1 cellular context compared by ENCODE assay signal in the genomic region with DNA sequence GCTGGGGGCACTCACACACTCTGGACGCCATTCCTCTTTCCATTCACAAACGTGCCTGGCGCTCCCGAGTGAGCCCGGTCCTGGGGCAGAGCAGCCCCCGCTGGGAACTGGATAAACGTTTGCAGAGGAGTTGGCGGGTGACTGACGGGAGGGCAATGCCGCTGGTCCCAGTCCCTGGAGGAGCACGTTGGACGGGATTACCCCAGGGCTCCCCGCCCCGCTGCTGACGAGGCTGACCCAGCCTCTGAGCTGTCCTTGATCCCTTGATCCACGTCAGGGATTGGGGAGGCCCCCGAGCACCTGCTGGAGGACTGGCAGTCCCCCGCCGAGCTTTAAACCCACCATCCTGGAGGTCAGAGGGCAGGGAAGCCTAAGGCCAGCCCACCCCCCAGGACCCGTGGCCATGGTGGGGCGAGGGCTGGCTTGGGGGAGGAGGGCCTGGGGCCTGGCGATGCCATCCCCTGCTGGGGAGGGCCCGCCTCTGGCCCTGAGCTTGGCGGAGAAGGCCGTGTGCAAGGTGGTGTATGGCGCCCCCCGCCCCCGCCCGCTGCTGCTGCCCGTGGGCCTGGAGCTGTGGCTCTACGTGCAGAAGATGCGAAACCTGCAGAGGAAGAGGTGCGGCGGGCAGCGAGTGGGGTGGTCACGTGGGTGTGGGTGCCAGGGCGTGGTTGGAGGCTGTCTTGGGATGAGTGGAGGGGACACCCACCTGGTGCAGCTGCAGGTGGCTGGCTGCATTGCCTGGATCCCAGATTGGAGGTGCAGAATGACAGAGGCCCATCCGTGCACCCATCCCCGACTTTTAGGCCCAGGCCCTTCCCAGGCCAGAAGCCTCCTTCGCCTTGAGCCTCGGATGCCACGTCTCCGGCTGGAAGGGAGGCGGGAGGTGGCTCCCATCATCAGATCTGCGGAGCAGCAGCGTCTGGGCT.
TF ChIP-seq lines count a peak whose summit lies in the region.

No MANE protein-coding gene starts in this region.

TF ChIP-seq in GM23338, 12 proteins besides CTCF, POLR2A, EP300 and RAD21 (continued from another document):
- TF ChIP-seq, protein P1, sequence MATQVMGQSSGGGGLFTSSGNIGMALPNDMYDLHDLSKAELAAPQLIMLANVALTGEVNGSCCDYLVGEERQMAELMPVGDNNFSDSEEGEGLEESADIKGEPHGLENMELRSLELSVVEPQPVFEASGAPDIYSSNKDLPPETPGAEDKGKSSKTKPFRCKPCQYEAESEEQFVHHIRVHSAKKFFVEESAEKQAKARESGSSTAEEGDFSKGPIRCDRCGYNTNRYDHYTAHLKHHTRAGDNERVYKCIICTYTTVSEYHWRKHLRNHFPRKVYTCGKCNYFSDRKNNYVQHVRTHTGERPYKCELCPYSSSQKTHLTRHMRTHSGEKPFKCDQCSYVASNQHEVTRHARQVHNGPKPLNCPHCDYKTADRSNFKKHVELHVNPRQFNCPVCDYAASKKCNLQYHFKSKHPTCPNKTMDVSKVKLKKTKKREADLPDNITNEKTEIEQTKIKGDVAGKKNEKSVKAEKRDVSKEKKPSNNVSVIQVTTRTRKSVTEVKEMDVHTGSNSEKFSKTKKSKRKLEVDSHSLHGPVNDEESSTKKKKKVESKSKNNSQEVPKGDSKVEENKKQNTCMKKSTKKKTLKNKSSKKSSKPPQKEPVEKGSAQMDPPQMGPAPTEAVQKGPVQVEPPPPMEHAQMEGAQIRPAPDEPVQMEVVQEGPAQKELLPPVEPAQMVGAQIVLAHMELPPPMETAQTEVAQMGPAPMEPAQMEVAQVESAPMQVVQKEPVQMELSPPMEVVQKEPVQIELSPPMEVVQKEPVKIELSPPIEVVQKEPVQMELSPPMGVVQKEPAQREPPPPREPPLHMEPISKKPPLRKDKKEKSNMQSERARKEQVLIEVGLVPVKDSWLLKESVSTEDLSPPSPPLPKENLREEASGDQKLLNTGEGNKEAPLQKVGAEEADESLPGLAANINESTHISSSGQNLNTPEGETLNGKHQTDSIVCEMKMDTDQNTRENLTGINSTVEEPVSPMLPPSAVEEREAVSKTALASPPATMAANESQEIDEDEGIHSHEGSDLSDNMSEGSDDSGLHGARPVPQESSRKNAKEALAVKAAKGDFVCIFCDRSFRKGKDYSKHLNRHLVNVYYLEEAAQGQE (IDR thresholded peaks at IDR 0.05; ENCODE audit: unreplicated experiment): no peak
- no peak for TF ChIP-seq STAT1 (IDR thresholded peaks at IDR 0.05; ENCODE audit: unreplicated experiment)
- TF ChIP-seq EZH2phosphoT487 (IDR thresholded peaks at IDR 0.05; ENCODE audit: unreplicated experiment): no peak
- no peak for TF ChIP-seq ZNF331 (CRISPR knock-in tag; IDR thresholded peaks at IDR 0.05; ENCODE audit: low read depth)
- TF ChIP-seq NANOG (IDR thresholded peaks at IDR 0.05; ENCODE audit: borderline replicate concordance): no peak
- no peak for TF ChIP-seq EZH2 (IDR thresholded peaks at IDR 0.05; ENCODE audit: low read depth, unreplicated experiment)
- TF ChIP-seq, protein P2, sequence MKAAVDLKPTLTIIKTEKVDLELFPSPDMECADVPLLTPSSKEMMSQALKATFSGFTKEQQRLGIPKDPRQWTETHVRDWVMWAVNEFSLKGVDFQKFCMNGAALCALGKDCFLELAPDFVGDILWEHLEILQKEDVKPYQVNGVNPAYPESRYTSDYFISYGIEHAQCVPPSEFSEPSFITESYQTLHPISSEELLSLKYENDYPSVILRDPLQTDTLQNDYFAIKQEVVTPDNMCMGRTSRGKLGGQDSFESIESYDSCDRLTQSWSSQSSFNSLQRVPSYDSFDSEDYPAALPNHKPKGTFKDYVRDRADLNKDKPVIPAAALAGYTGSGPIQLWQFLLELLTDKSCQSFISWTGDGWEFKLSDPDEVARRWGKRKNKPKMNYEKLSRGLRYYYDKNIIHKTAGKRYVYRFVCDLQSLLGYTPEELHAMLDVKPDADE (IDR thresholded peaks at IDR 0.05): no peak
- TF ChIP-seq, protein P3, sequence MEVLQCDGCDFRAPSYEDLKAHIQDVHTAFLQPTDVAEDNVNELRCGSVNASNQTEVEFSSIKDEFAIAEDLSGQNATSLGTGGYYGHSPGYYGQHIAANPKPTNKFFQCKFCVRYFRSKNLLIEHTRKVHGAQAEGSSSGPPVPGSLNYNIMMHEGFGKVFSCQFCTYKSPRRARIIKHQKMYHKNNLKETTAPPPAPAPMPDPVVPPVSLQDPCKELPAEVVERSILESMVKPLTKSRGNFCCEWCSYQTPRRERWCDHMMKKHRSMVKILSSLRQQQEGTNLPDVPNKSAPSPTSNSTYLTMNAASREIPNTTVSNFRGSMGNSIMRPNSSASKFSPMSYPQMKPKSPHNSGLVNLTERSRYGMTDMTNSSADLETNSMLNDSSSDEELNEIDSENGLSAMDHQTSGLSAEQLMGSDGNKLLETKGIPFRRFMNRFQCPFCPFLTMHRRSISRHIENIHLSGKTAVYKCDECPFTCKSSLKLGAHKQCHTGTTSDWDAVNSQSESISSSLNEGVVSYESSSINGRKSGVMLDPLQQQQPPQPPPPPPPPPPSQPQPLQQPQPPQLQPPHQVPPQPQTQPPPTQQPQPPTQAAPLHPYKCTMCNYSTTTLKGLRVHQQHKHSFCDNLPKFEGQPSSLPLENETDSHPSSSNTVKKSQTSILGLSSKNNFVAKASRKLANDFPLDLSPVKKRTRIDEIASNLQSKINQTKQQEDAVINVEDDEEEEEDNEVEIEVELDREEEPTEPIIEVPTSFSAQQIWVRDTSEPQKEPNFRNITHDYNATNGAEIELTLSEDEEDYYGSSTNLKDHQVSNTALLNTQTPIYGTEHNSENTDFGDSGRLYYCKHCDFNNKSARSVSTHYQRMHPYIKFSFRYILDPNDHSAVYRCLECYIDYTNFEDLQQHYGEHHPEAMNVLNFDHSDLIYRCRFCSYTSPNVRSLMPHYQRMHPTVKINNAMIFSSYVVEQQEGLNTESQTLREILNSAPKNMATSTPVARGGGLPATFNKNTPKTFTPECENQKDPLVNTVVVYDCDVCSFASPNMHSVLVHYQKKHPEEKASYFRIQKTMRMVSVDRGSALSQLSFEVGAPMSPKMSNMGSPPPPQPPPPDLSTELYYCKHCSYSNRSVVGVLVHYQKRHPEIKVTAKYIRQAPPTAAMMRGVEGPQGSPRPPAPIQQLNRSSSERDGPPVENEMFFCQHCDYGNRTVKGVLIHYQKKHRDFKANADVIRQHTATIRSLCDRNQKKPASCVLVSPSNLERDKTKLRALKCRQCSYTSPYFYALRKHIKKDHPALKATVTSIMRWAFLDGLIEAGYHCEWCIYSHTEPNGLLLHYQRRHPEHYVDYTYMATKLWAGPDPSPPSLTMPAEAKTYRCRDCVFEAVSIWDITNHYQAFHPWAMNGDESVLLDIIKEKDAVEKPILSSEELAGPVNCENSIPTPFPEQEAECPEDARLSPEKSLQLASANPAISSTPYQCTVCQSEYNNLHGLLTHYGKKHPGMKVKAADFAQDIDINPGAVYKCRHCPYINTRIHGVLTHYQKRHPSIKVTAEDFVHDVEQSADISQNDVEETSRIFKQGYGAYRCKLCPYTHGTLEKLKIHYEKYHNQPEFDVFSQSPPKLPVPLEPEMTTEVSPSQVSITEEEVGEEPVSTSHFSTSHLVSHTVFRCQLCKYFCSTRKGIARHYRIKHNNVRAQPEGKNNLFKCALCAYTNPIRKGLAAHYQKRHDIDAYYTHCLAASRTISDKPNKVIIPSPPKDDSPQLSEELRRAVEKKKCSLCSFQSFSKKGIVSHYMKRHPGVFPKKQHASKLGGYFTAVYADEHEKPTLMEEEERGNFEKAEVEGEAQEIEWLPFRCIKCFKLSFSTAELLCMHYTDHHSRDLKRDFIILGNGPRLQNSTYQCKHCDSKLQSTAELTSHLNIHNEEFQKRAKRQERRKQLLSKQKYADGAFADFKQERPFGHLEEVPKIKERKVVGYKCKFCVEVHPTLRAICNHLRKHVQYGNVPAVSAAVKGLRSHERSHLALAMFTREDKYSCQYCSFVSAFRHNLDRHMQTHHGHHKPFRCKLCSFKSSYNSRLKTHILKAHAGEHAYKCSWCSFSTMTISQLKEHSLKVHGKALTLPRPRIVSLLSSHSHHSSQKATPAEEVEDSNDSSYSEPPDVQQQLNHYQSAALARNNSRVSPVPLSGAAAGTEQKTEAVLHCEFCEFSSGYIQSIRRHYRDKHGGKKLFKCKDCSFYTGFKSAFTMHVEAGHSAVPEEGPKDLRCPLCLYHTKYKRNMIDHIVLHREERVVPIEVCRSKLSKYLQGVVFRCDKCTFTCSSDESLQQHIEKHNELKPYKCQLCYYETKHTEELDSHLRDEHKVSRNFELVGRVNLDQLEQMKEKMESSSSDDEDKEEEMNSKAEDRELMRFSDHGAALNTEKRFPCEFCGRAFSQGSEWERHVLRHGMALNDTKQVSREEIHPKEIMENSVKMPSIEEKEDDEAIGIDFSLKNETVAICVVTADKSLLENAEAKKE (CRISPR knock-in tag; IDR thresholded peaks at IDR 0.05): no peak
TF ChIP-seq in GM23338: peak in this region for 0.
